ENCODE assay signal across 9 cellular contexts in genomic region chr2:85536479-85536878, GRCh38. TPM values are rescaled to one million over a fixed set of nuclear protein-coding genes. Genes with fewer than 3 reads are reported as not detected.
DNase-seq lines count a peak whose midpoint lies in the region; TF ChIP-seq lines count a peak whose summit lies in the region.
"Had no signal": no experiment of that assay in that cellular context is flagged by ENCODE, and none has a peak within 500 bp of the region (broad histone marks: within the 10 kb centered on the region; RNA-seq: fewer than 3 reads in every experiment).

No MANE protein-coding gene starts in this region.

- peaks cover 17% of the 10 kb centered on the region for H3K36me3 Mint-ChIP-seq in neural crest cell (ENCODE audit: low read depth)

- peak overlapping the region; percentile 86 for H3K27ac Mint-ChIP-seq in neural crest cell (ENCODE audit: unreplicated experiment)

- intact Hi-C loops in spleen (cut with DNase I; ENCODE audit: low total_unique reads), result no loop called here

- TF ChIP-seq CTCF in BE2C (IDR thresholded peaks at IDR 0.05; ENCODE audit: low read depth, low read length) (no peak), choroid plexus epithelial cell (conservative IDR thresholded peaks at IDR 0.05; ENCODE audit: low read depth, low read length) (no peak), neural crest cell (conservative IDR thresholded peaks at IDR 0.05) (no peak), spleen (IDR thresholded peaks at IDR 0.05 in 8 of 11, conservative IDR thresholded peaks at IDR 0.05 in 3 of 11) (no peak)

- 87 to 95% (median 90%) methylated on average over 3 of the region's 3 CpGs for WGBS in spleen, 5 donors

- peak overlapping the region in 2 of 8 donors; percentile 92 to 99 for H3K27ac ChIP-seq in spleen

- H3K4me3 ChIP-seq in BE2C (ENCODE audit: low read depth, low read length), result peak overlapping the region; percentile 91
- peak overlapping the region; percentile 95; the same call in 1 of the 2 replicates for H3K4me3 ChIP-seq in MG63
- H3K4me3 ChIP-seq in choroid plexus epithelial cell (ENCODE audit: low read depth, low read length), result no peak overlapping the region
- H3K4me3 ChIP-seq in spleen, result no peak overlapping the region

- DNase-seq in BE2C (peak; percentile 39), MG63 (peak; percentile 77), choroid plexus epithelial cell (ENCODE audit: low read depth) (peak; percentile 60), neural crest cell (ENCODE audit: low read depth, low spot score) (no peak), amniotic stem cell (lab: John Stamatoyannopoulos, UW) (no peak), spleen (no peak), DMS153 (lab: John Stamatoyannopoulos, UW) (no peak)
- DNase-seq in stimulated activated CD4-positive, alpha-beta T cell treated with anti-CD3 and anti-CD28 coated beads, Interleukin-15, amount 100 ng/mL, for 24 hours, result no peak
- DNase-seq: GF-D8 had no signal

- H3K9me3 ChIP-seq in BE2C (no peaks in the 10 kb centered on the region), MG63 (no peaks in the 10 kb centered on the region), spleen (no peaks in the 10 kb centered on the region)

- H3K4me1 Mint-ChIP-seq in neural crest cell, result peaks cover 38% of the 10 kb centered on the region

- H3K4me3 Mint-ChIP-seq in neural crest cell, result peak overlapping the region; percentile 95

- H3K9me3 Mint-ChIP-seq in neural crest cell, result no peaks in the 10 kb centered on the region

- peaks cover 25% of the 10 kb centered on the region for H3K36me3 ChIP-seq in BE2C
- peaks cover 23% of the 10 kb centered on the region for H3K36me3 ChIP-seq in MG63
- peaks cover 0 to 8% (median 6%) of the 10 kb centered on the region in 6 donors for H3K36me3 ChIP-seq in spleen

- peaks cover 2% of the 10 kb centered on the region for H3K27me3 Mint-ChIP-seq in neural crest cell (ENCODE audit: low read depth)

- TF ChIP-seq POLR2A in spleen (IDR thresholded peaks at IDR 0.05), result no peak

- H3K27me3 ChIP-seq in BE2C (no peaks in the 10 kb centered on the region), MG63 (no peaks in the 10 kb centered on the region), spleen (replicated peaks in 1 of 7) (no peaks in the 10 kb centered on the region)

- H3K4me1 ChIP-seq in BE2C (peaks cover 3% of the 10 kb centered on the region; the same call in 1 of the 2 replicates), spleen (peaks cover 18 to 56% (median 30%) of the 10 kb centered on the region in 6 donors)

RNA-seq across cellular contexts. Expression of gene MAT2A, which starts 2.5 kb away (rescaled TPM):
- 983 TPM for polyA plus RNA-seq in BE2C (2012; ENCODE audit: insufficient read depth, insufficient read length, low read depth)
- total RNA-seq in MG63 (2014; rRNA removed; shearing (Covaris generic); ENCODE audit: low replicate concordance), result 116 and 137 TPM in 2 replicates
- total RNA-seq in neural crest cell, result 404 and 405 TPM in 2 replicates
- total RNA-seq in spleen, result 100 to 1,000 TPM; 125 to 195 (median 145) TPM
- polyA plus RNA-seq in spleen, result 10 to 100 TPM; 41.3 to 89.0 (median 71.4) TPM

RNA-seq across cellular contexts. Expression of gene GGCX, which starts 24.8 kb away (rescaled TPM):
- 49.8 TPM for polyA plus RNA-seq in BE2C (2012; ENCODE audit: insufficient read depth, insufficient read length, low read depth)
- 28.9 and 45.6 TPM in 2 replicates for total RNA-seq in MG63 (2014; rRNA removed; shearing (Covaris generic); ENCODE audit: low replicate concordance)
- total RNA-seq in neural crest cell (43.4 and 43.7 TPM in 2 replicates), spleen (10 to 100 TPM; 25.6 to 42.1 (median 31.9) TPM)
- polyA plus RNA-seq in spleen, result 10 to 100 TPM; 11.0 to 15.7 (median 15.0) TPM

RNA-seq across cellular contexts. Expression of gene VAMP8, which starts 40.9 kb away (rescaled TPM):
- polyA plus RNA-seq in BE2C (2012; ENCODE audit: insufficient read depth, insufficient read length, low read depth), result 1.4 TPM
- total RNA-seq in MG63 (2014; rRNA removed; shearing (Covaris generic); ENCODE audit: low replicate concordance), result not detected in 2 replicates
- total RNA-seq in neural crest cell, result 1.1 and 2.1 TPM in 2 replicates
- 100 to 1,000 TPM; 119 to 179 (median 145) TPM for total RNA-seq in spleen
- polyA plus RNA-seq in spleen, result 100 to 1,000 TPM; 223 to 401 (median 350) TPM

RNA-seq across cellular contexts. Expression of gene VAMP5, which starts 47.8 kb away (rescaled TPM):
- 9.8 TPM for polyA plus RNA-seq in BE2C (2012; ENCODE audit: insufficient read depth, insufficient read length, low read depth)
- total RNA-seq in MG63 (2014; rRNA removed; shearing (Covaris generic); ENCODE audit: low replicate concordance), result 8.3 and 76.7 TPM in 2 replicates
- total RNA-seq in neural crest cell (0.50 and 1.5 TPM in 2 replicates), spleen (10 to 100 TPM; 58.5 to 89.1 (median 64.0) TPM)
- 100 to 1,000 TPM in 2 of 3 donors, 10 to 100 TPM in 1; 71.0 to 129 (median 120) TPM for polyA plus RNA-seq in spleen

RNA-seq across cellular contexts. Expression of gene RNF181, which starts 59.1 kb away (rescaled TPM):
- 233 TPM for polyA plus RNA-seq in BE2C (2012; ENCODE audit: insufficient read depth, insufficient read length, low read depth)
- total RNA-seq in MG63 (2014; rRNA removed; shearing (Covaris generic); ENCODE audit: low replicate concordance), result 167 and 209 TPM in 2 replicates
- 67.9 and 75.8 TPM in 2 replicates for total RNA-seq in neural crest cell
- total RNA-seq in spleen, result 100 to 1,000 TPM in 3 of 7 donors, 10 to 100 TPM in 4; 72.9 to 154 (median 82.1) TPM
- polyA plus RNA-seq in spleen, result 100 to 1,000 TPM; 139 to 184 (median 148) TPM

Comparison
In these comparisons a context has a peak if more than half of its experiments do, and no peak if none do; other contexts are left out.
1. DNase-seq: peak in BE2C (single experiment), MG63 (single experiment) and choroid plexus epithelial cell (single experiment); none in neural crest cell (single experiment), amniotic stem cell (single experiment), spleen (single experiment), stimulated activated CD4-positive, alpha-beta T cell treated with anti-CD3 and anti-CD28 coated beads, Interleukin-15, amount 100 ng/mL, for 24 hours (single experiment) and DMS153 (single experiment).
2. H3K4me3 ChIP-seq: peak in BE2C (single experiment) and MG63 (single experiment); none in choroid plexus epithelial cell (single experiment) and spleen (0 of 8).
3. RNA of gene VAMP8, which starts 40.9 kb away (total RNA-seq): 119 to 179 TPM in spleen; 1.1 to 2.1 TPM in neural crest cell and not detected in MG63; every median in the first group is over 10 times any median in the second.